11 cellular contexts compared by ENCODE assay signal in the genomic region with DNA sequence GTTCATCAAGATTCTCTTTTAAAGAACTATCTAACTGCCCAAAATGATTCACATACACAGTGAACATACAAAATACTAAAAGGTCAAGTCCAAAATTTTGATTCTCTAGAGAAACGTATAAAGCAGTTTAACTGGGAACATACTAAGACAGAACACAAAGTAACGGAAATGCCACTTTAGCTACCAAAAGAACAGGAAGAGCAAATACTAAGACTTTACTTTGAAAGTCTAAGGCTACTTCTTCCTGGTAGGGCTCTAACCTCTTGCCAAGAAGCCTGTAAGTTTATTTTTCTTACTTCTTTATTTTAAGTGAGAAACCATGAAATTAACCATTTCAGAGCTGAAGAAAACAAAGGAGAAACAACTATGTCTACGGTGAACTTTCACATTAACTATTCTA. TPM values are rescaled to one million over a fixed set of nuclear protein-coding genes. Genes with fewer than 3 reads are reported as not detected.
DNase-seq lines count a peak whose midpoint lies in the region; ATAC-seq, FAIRE-seq and TF ChIP-seq lines count a peak whose summit lies in the region.
"Had no signal": no experiment of that assay in that cellular context is flagged by ENCODE, and none has a peak within 500 bp of the region (broad histone marks: within the 10 kb centered on the region; RNA-seq: fewer than 3 reads in every experiment).

No MANE protein-coding gene starts in this region.

- WGBS in liver, result 34% methylated on average over 3 of the region's 3 CpGs

- peak overlapping the region; percentile 98 for H3K27ac Mint-ChIP-seq in activated T-cell treated with anti-CD3 and anti-CD28 coated beads, Interleukin-2, amount 50 U/mL, for 72 hours
- H3K27ac Mint-ChIP-seq in type B pancreatic cell, result no peak overlapping the region

- ATAC-seq in activated T-cell treated with anti-CD3 and anti-CD28 coated beads, Interleukin-2, amount 50 U/mL, for 72 hours (replicated peaks in 1 of 2), result no peak
- ATAC-seq in HG02798 (IDR thresholded peaks at IDR 0.05; ENCODE audit: poor library complexity, unreplicated experiment) (no peak), GM18873 (IDR thresholded peaks at IDR 0.05; ENCODE audit: low FRiP score, unreplicated experiment) (no peak)

- no peaks in the 10 kb centered on the region for H3K27me3 Mint-ChIP-seq in activated T-cell treated with anti-CD3 and anti-CD28 coated beads, Interleukin-2, amount 50 U/mL, for 72 hours (ENCODE audit: low read depth)
- H3K27me3 Mint-ChIP-seq in type B pancreatic cell, result no peaks in the 10 kb centered on the region

- peaks cover 15 to 28% of the 10 kb centered on the region in 2 donors for H3K4me1 ChIP-seq in ascending aorta
- H3K4me1 ChIP-seq in liver (ENCODE audit: control insufficient read depth in 4 of 4, insufficient read depth in 4 of 4, low read length in 3 of 4), result peaks cover 10 to 44% (median 29%) of the 10 kb centered on the region in 4 donors

- H3K9ac ChIP-seq in liver (ENCODE audit: low read depth in 1 of 2, low read length in 2 of 2), result peak overlapping the region in 1 of 2 donors; percentile 3
- H3K9ac ChIP-seq: BLaER1 had no signal

- intact Hi-C loops in ascending aorta (cut with DNase I), result loop anchor here (10.0 kb wide), 2 partner anchors 398 to 742 kb away; partner anchors contain the start of genes CREBZF and PRSS23

- peak overlapping the region; percentile 14 to 29 for H3K4me3 ChIP-seq in ascending aorta
- no peak overlapping the region for H3K4me3 ChIP-seq in liver (ENCODE audit: low read depth in 1 of 3, low read length in 3 of 3)
- H3K4me3 ChIP-seq: BLaER1 had no signal

- no peak for FAIRE-seq in urothelium cell line (lab: Jason Lieb, UNC)

- no peaks in the 10 kb centered on the region for H3K9me3 Mint-ChIP-seq in activated T-cell treated with anti-CD3 and anti-CD28 coated beads, Interleukin-2, amount 50 U/mL, for 72 hours
- peaks cover 5% of the 10 kb centered on the region for H3K9me3 Mint-ChIP-seq in type B pancreatic cell

- H3K9me3 ChIP-seq in ascending aorta, result no peaks in the 10 kb centered on the region
- H3K9me3 ChIP-seq in liver (ENCODE audit: control insufficient read depth in 4 of 4, low read length in 3 of 4), result no peaks in the 10 kb centered on the region

- H3K4me1 Mint-ChIP-seq in activated T-cell treated with anti-CD3 and anti-CD28 coated beads, Interleukin-2, amount 50 U/mL, for 72 hours (ENCODE audit: low read depth), result peaks cover 77% of the 10 kb centered on the region
- H3K4me1 Mint-ChIP-seq in type B pancreatic cell (ENCODE audit: unreplicated experiment), result peaks cover 26% of the 10 kb centered on the region

- H3K36me3 Mint-ChIP-seq in activated T-cell treated with anti-CD3 and anti-CD28 coated beads, Interleukin-2, amount 50 U/mL, for 72 hours (ENCODE audit: insufficient read depth in 2 of 2), result peaks cover 12 to 15% of the 10 kb centered on the region in 2 donors
- peaks cover 5% of the 10 kb centered on the region for H3K36me3 Mint-ChIP-seq in type B pancreatic cell

- H3K4me3 Mint-ChIP-seq in activated T-cell treated with anti-CD3 and anti-CD28 coated beads, Interleukin-2, amount 50 U/mL, for 72 hours, result peak overlapping the region; percentile 89 to 99
- H3K4me3 Mint-ChIP-seq in type B pancreatic cell, result peak overlapping the region; percentile 20

- peak overlapping the region; percentile 95 to 99 for H3K27ac ChIP-seq in ascending aorta
- H3K27ac ChIP-seq in liver (ENCODE audit: low read depth in 1 of 2, low read length in 2 of 2), result peak overlapping the region; percentile 12 to 21
- H3K27ac ChIP-seq: BLaER1 had no signal

- peak in 1 of 2 donors; percentile 39 for TF ChIP-seq RAD21 in liver (IDR thresholded peaks at IDR 0.05)

- H3K36me3 ChIP-seq in ascending aorta (no peaks in the 10 kb centered on the region), liver (ENCODE audit: control insufficient read depth in 4 of 4, insufficient read depth in 3 of 4, low read depth in 1 of 4, low read length in 3 of 4) (peaks cover 0 to 1% (median 0%) of the 10 kb centered on the region in 4 donors)

- TF ChIP-seq CTCF in ascending aorta (IDR thresholded peaks at IDR 0.05), result no peak
- TF ChIP-seq CTCF in liver (IDR thresholded peaks at IDR 0.05; ENCODE audit: low read depth, low read length, missing input control), result no peak
- TF ChIP-seq CTCF in type B pancreatic cell (conservative IDR thresholded peaks at IDR 0.05), result no peak

- DNase-seq in activated T-cell treated with anti-CD3 and anti-CD28 coated beads, Interleukin-2, amount 50 U/mL, for 72 hours, result no peak
- DNase-seq in activated T-cell treated with anti-CD3 and anti-CD28 coated beads for 4 hours, result no peak
- no peak for DNase-seq in ascending aorta (ENCODE audit: low spot score in 2 of 2)
- no peak for DNase-seq in type B pancreatic cell (ENCODE audit: extremely low spot score, unreplicated experiment)
- no peak for DNase-seq in urothelium cell line (ENCODE audit: low spot score)
- DNase-seq: mesendoderm, NCI-H1694 treated with DMSO at 0.1 percent for 48 hours had no signal

- H3K27me3 ChIP-seq in ascending aorta, result no peaks in the 10 kb centered on the region
- H3K27me3 ChIP-seq in liver (ENCODE audit: control insufficient read depth in 4 of 4, insufficient read depth in 4 of 4, low read length in 3 of 4), result no peaks in the 10 kb centered on the region
- H3K27me3 ChIP-seq: BLaER1 had no signal

TF ChIP-seq in liver, 16 proteins besides CTCF, POLR2A, EP300 and RAD21:
- TF ChIP-seq NR2F2 (IDR thresholded peaks at IDR 0.05) (peak; percentile 12), HNF4A (conservative IDR thresholded peaks at IDR 0.05) (no peak)

RNA-seq across cellular contexts. Expression of gene PICALM, which starts 6.2 kb away (rescaled TPM):
- total RNA-seq in activated T-cell treated with anti-CD3 and anti-CD28 coated beads, Interleukin-2, amount 50 U/mL, for 72 hours, result 100 to 1,000 TPM in 1 of 2 donors, 10 to 100 TPM in 1; 70.3 to 103 TPM
- total RNA-seq in ascending aorta, result 158 TPM
- 100 to 1,000 TPM; 169 to 317 TPM for total RNA-seq in liver
- polyA plus RNA-seq in liver, result 10 to 100 TPM; 19.3 to 46.8 TPM
- total RNA-seq in type B pancreatic cell (ENCODE audit: low replicate concordance), result 137 and 149 TPM in 2 replicates

Comparison
In these comparisons a context has a peak if more than half of its experiments do, and no peak if none do; other contexts are left out.
1. H3K4me3 ChIP-seq: peak in ascending aorta (2 of 2); none in liver (0 of 3).